Comparison of ENCODE assay signal across 10 cellular contexts in genomic region chr4:83569967-83570366, GRCh38. TPM values are rescaled to one million over a fixed set of nuclear protein-coding genes. Genes with fewer than 3 reads are reported as not detected.
DNase-seq lines count a peak whose midpoint lies in the region; ATAC-seq and TF ChIP-seq lines count a peak whose summit lies in the region.
"Had no signal": no experiment of that assay in that cellular context is flagged by ENCODE, and none has a peak within 500 bp of the region (broad histone marks: within the 10 kb centered on the region; RNA-seq: fewer than 3 reads in every experiment).

No MANE protein-coding gene starts in this region.

- 57 to 73% methylated on average over 5 of the region's 5 CpGs for WGBS in upper lobe of left lung, 2 donors

- TF ChIP-seq CTCF in upper lobe of left lung (IDR thresholded peaks at IDR 0.05): no peak

- no peaks in the 10 kb centered on the region for H3K4me1 ChIP-seq in upper lobe of left lung

- no peak overlapping the region for H3K4me3 ChIP-seq in upper lobe of left lung
- H3K4me3 ChIP-seq: psoas muscle had no signal

- intact Hi-C loops in Right ventricle myocardium inferior (cut with DNase I): no loop called here
- intact Hi-C loops in cardiac septum (cut with DNase I): no loop called here

- DNase-seq in Right ventricle myocardium inferior (ENCODE audit: missing footprints) (no peak), cardiac septum (ENCODE audit: low spot score) (no peak), SKM-1 (lab: John Stamatoyannopoulos, UW; ENCODE audit: unreplicated experiment) (peak; percentile 97), upper lobe of left lung (peak in 1 of 2 donors; percentile 35), HCEC 1CT (no peak), HuH-7.5 (ENCODE audit: low spot score) (no peak)
- no peak for DNase-seq in activated naive CD4-positive, alpha-beta T cell treated with Interleukin-2 at 50 U/mL for 16 hours
- DNase-seq: psoas muscle; stimulated activated CD8-positive, alpha-beta memory T cell treated with anti-CD3 and anti-CD28 coated beads, Interleukin-4, amount 100 ng/mL, for 48 hours had no signal

- ATAC-seq in Right ventricle myocardium inferior: peak; percentile 40
- ATAC-seq in HG03159 (IDR thresholded peaks at IDR 0.05; ENCODE audit: unreplicated experiment): peak; percentile 88
- ATAC-seq in upper lobe of left lung (ENCODE audit: low FRiP score in 2 of 2): peak; percentile 43 to 87

- H3K27me3 ChIP-seq in upper lobe of left lung: no peaks in the 10 kb centered on the region

- H3K36me3 ChIP-seq in upper lobe of left lung: no peaks in the 10 kb centered on the region

- TF ChIP-seq EP300 in upper lobe of left lung (IDR thresholded peaks at IDR 0.05): no peak

- H3K27ac ChIP-seq in upper lobe of left lung: no peak overlapping the region
- H3K27ac ChIP-seq: psoas muscle had no signal

- H3K9me3 ChIP-seq in upper lobe of left lung: no peaks in the 10 kb centered on the region
- H3K9me3 ChIP-seq: psoas muscle had no signal

- TF ChIP-seq POLR2A in upper lobe of left lung (IDR thresholded peaks at IDR 0.05): no peak

RNA-seq across cellular contexts. Expression of gene GPAT3, which starts 34.1 kb away (rescaled TPM):
- 33.8 TPM for total RNA-seq in Right ventricle myocardium inferior
- 38.5 TPM for total RNA-seq in cardiac septum
- total RNA-seq in upper lobe of left lung: 1 to 10 TPM in 5 of 6 donors, not detected in 1; 3.2 to 9.9 (median 8.4) TPM
